In genomic region chr1:177969825-177970371, GRCh38 we compare ENCODE assay signal across 1 cellular context.
A peak's percentile ranks its signal among the peaks of the same experiment; 100 is the strongest.
TF ChIP-seq lines count a peak whose summit lies in the region.

A gene with protein sequence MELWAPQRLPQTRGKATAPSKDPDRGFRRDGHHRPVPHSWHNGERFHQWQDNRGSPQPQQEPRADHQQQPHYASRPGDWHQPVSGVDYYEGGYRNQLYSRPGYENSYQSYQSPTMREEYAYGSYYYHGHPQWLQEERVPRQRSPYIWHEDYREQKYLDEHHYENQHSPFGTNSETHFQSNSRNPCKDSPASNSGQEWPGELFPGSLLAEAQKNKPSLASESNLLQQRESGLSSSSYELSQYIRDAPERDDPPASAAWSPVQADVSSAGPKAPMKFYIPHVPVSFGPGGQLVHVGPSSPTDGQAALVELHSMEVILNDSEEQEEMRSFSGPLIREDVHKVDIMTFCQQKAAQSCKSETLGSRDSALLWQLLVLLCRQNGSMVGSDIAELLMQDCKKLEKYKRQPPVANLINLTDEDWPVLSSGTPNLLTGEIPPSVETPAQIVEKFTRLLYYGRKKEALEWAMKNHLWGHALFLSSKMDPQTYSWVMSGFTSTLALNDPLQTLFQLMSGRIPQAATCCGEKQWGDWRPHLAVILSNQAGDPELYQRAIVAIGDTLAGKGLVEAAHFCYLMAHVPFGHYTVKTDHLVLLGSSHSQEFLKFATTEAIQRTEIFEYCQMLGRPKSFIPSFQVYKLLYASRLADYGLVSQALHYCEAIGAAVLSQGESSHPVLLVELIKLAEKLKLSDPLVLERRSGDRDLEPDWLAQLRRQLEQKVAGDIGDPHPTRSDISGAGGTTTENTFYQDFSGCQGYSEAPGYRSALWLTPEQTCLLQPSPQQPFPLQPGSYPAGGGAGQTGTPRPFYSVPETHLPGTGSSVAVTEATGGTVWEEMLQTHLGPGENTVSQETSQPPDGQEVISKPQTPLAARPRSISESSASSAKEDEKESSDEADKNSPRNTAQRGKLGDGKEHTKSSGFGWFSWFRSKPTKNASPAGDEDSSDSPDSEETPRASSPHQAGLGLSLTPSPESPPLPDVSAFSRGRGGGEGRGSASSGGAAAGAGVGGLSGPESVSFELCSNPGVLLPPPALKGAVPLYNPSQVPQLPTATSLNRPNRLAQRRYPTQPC (minus strand): TSS chr1:177970058. CDS start chr1:177967981, 2,077 bp downstream.

TF ChIP-seq in HepG2, 621 proteins besides CTCF, POLR2A, EP300 and RAD21 (continued from another document):
- TF ChIP-seq ZNF574 (CRISPR knock-in tag; IDR thresholded peaks at IDR 0.05) (peak; percentile 49), RARA (CRISPR knock-in tag; IDR thresholded peaks at IDR 0.05) (0 out of 2 replicates have a peak, but pooled peaks have one; percentile 27), ZNF589 (CRISPR knock-in tag; conservative IDR thresholded peaks at IDR 0.05) (0 out of 2 replicates have a peak, but pooled peaks have one; percentile 59), SSRP1 (CRISPR knock-in tag; IDR thresholded peaks at IDR 0.05) (0 out of 2 replicates have a peak, but pooled peaks have one; percentile 2), ZNF788 (CRISPR knock-in tag; IDR thresholded peaks at IDR 0.05; ENCODE audit: borderline replicate concordance) (peak; percentile 58; the same call in 1 of the 2 replicates), MIXL1 (CRISPR knock-in tag; IDR thresholded peaks at IDR 0.05) (peak; percentile 16; the same call in 1 of the 2 replicates), FOXA3 (CRISPR knock-in tag; IDR thresholded peaks at IDR 0.05) (no peak), ZNF260 (CRISPR knock-in tag; IDR thresholded peaks at IDR 0.05; ENCODE audit: borderline replicate concordance, low read depth) (no peak), NFAT5 (CRISPR knock-in tag; IDR thresholded peaks at IDR 0.05) (no peak), ZNF414 (CRISPR knock-in tag; IDR thresholded peaks at IDR 0.05) (peak; percentile 65; the same call in 1 of the 2 replicates), FOSL1 (CRISPR knock-in tag; IDR thresholded peaks at IDR 0.05; ENCODE audit: borderline replicate concordance) (peak; percentile 24; the same call in 1 of the 2 replicates), ZNF598 (CRISPR knock-in tag; IDR thresholded peaks at IDR 0.05; ENCODE audit: borderline replicate concordance) (0 out of 2 replicates have a peak, but pooled peaks have one; percentile 84), MTF2 (CRISPR knock-in tag; IDR thresholded peaks at IDR 0.05; ENCODE audit: borderline replicate concordance) (peak; percentile 89; the same call in 1 of the 2 replicates), NFATC3 (CRISPR knock-in tag; IDR thresholded peaks at IDR 0.05) (0 out of 2 replicates have a peak, but pooled peaks have one; percentile 76), POLR2AphosphoS5 (IDR thresholded peaks at IDR 0.05; ENCODE audit: low read depth, low read length) (peak; percentile 65), NFYB (CRISPR knock-in tag; IDR thresholded peaks at IDR 0.05) (0 out of 2 replicates have a peak, but pooled peaks have one; percentile 28), KMT2A (CRISPR knock-in tag; IDR thresholded peaks at IDR 0.05) (0 out of 2 replicates have a peak, but pooled peaks have one; percentile 29), ZNF501 (CRISPR knock-in tag; IDR thresholded peaks at IDR 0.05) (peak; percentile 60; the same call in 1 of the 2 replicates)
- TF ChIP-seq, protein P1, sequence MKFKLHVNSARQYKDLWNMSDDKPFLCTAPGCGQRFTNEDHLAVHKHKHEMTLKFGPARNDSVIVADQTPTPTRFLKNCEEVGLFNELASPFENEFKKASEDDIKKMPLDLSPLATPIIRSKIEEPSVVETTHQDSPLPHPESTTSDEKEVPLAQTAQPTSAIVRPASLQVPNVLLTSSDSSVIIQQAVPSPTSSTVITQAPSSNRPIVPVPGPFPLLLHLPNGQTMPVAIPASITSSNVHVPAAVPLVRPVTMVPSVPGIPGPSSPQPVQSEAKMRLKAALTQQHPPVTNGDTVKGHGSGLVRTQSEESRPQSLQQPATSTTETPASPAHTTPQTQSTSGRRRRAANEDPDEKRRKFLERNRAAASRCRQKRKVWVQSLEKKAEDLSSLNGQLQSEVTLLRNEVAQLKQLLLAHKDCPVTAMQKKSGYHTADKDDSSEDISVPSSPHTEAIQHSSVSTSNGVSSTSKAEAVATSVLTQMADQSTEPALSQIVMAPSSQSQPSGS (CRISPR knock-in tag; IDR thresholded peaks at IDR 0.05): no peak
TF ChIP-seq in HepG2: peak in this region for 123.
